23 cellular contexts compared by ENCODE assay signal in the genomic region with DNA sequence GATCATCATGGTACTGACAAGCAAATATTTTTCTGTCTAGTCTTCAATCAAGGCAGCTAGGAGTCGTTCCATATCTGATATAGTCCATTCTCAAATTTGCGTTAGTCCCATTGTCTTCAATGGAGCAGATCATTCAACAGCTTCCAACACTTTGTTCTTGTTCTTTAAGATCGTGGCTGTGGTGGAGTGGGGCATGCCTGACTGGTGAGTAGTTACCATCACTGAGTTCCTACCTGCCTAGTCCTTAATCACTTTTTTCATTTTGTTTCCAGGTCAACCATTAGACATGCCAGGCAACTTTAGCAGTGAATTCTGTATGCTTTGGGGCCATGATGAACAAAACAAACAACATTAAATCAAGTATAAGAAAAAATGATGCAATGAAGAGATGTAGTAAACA.
DNase-seq lines count a peak whose midpoint lies in the region; ATAC-seq, FAIRE-seq and TF ChIP-seq lines count a peak whose summit lies in the region.
"Had no signal": no experiment of that assay in that cellular context is flagged by ENCODE, and none has a peak within 500 bp of the region (broad histone marks: within the 10 kb centered on the region; RNA-seq: fewer than 3 reads in every experiment).

No MANE protein-coding gene starts in this region.

- H3K4me1 Mint-ChIP-seq in nephron progenitor cell: no peaks in the 10 kb centered on the region
- H3K4me1 Mint-ChIP-seq: B cell; CD4-positive, CD25-positive, alpha-beta regulatory T cell had no signal

- no peak for ATAC-seq in activated CD4-positive, CD25-positive, alpha-beta regulatory T cell treated with anti-CD3 and anti-CD28 coated beads, Interleukin-2, amount 50 U/mL, for 24 hours
- ATAC-seq: CD8-positive, alpha-beta T cell; GM12878 had no signal

- no peaks in the 10 kb centered on the region for H3K36me3 Mint-ChIP-seq in nephron progenitor cell (ENCODE audit: low read depth)
- H3K36me3 Mint-ChIP-seq: CD4-positive, CD25-positive, alpha-beta regulatory T cell; CD8-positive, alpha-beta T cell had no signal

- H3K27me3 ChIP-seq in bronchial epithelial cell (ENCODE audit: control insufficient read depth, insufficient read depth, low read length): no peaks in the 10 kb centered on the region
- H3K27me3 ChIP-seq: BLaER1 had no signal

- H3K4me3 ChIP-seq in bronchial epithelial cell (ENCODE audit: low read depth, low read length): no peak overlapping the region
- H3K4me3 ChIP-seq: BLaER1, GM12878, GM23248 had no signal

- peaks cover 12% of the 10 kb centered on the region for H3K9me3 Mint-ChIP-seq in nephron progenitor cell

- H3K27ac Mint-ChIP-seq in nephron progenitor cell: no peak overlapping the region
- H3K27ac Mint-ChIP-seq: B cell; CD4-positive, CD25-positive, alpha-beta regulatory T cell; CD8-positive, alpha-beta T cell had no signal

- H3K36me3 ChIP-seq in bronchial epithelial cell (ENCODE audit: control insufficient read depth, insufficient read depth, low read length): no peaks in the 10 kb centered on the region
- H3K36me3 ChIP-seq: BLaER1 had no signal

- no peak overlapping the region for H3K4me3 Mint-ChIP-seq in nephron progenitor cell
- H3K4me3 Mint-ChIP-seq: B cell; CD4-positive, CD25-positive, alpha-beta regulatory T cell; CD8-positive, alpha-beta T cell had no signal

- no peak for TF ChIP-seq CTCF in bronchial epithelial cell (IDR thresholded peaks at IDR 0.05; ENCODE audit: insufficient read depth, low read length, severe bottlenecking)
- TF ChIP-seq CTCF in nephron progenitor cell (IDR thresholded peaks at IDR 0.05): no peak

- no peaks in the 10 kb centered on the region for H3K27me3 Mint-ChIP-seq in nephron progenitor cell (ENCODE audit: low read depth, poor library complexity)
- H3K27me3 Mint-ChIP-seq: B cell; CD4-positive, CD25-positive, alpha-beta regulatory T cell had no signal

- no peak for FAIRE-seq in bronchial epithelial cell (lab: Jason Lieb, UNC)
- FAIRE-seq: A204.1, GM12878, GM19239, H1 had no signal

- DNase-seq in DMS53 (lab: John Stamatoyannopoulos, UW) (peak; percentile 29), DMS53 treated with DMSO at 0.1 percent for 48 hours (lab: John Stamatoyannopoulos, UW; ENCODE audit: unreplicated experiment) (no peak), DMS79 (lab: John Stamatoyannopoulos, UW) (peak; percentile 88), bronchial epithelial cell (ENCODE audit: low read depth) (peak; percentile 1), renal cortical epithelial cell (ENCODE audit: low read depth) (peak; percentile 46), nephron progenitor cell (no peak), middle frontal gyrus (ENCODE audit: extremely low spot score, low spot score) (no peak)
- DNase-seq: Caco-2; CD4-positive, CD25-positive, alpha-beta regulatory T cell; CD8-positive, alpha-beta T cell; DMS153; EL; GDM1; GM23248; H7; HCEC 1CT had no signal

Comparison
In these comparisons a context has a peak if more than half of its experiments do, and no peak if none do; other contexts are left out.
1. DNase-seq: peak in DMS53 (single experiment), DMS79 (single experiment), bronchial epithelial cell (single experiment) and renal cortical epithelial cell (single experiment); none in DMS53 treated with DMSO at 0.1 percent for 48 hours (single experiment), nephron progenitor cell (single experiment) and middle frontal gyrus (single experiment).